In genomic region chr10:35848412-35848811, GRCh38 we compare ENCODE assay signal across 30 cellular contexts.
"Had no signal": no experiment of that assay in that cellular context is flagged by ENCODE, and none has a peak within 500 bp of the region (broad histone marks: within the 10 kb centered on the region; RNA-seq: fewer than 3 reads in every experiment).

No MANE protein-coding gene starts in this region.

- H3K27me3 ChIP-seq: breast epithelium, MG63 had no signal

- H3K9ac ChIP-seq: KMS-11 had no signal

- H3K4me3 Mint-ChIP-seq: activated CD4-positive, alpha-beta memory T cell treated with anti-CD3 and anti-CD28 coated beads, Interleukin-2, amount 10 ng/mL, durations not matched to agents 7 days and 5 days; activated CD4-positive, alpha-beta T cell treated with anti-CD3 and anti-CD28 coated beads for 36 hours; activated naive CD4-positive, alpha-beta T cell treated with anti-CD3 and anti-CD28 coated beads, Interleukin-2, amount 10 ng/mL, durations not matched to agents 7 days and 5 days; activated naive CD8-positive, alpha-beta T cell treated with anti-CD3 and anti-CD28 coated beads for 36 hours; activated T-helper 17 cell treated with anti-CD3 and anti-CD28 coated beads, Interleukin-2, amount 50 U/mL, for 72 hours; T-cell had no signal

- FAIRE-seq: RCC 7860, TTC549 had no signal

- H3K27me3 Mint-ChIP-seq: activated CD4-positive, alpha-beta memory T cell treated with anti-CD3 and anti-CD28 coated beads, Interleukin-2, amount 10 ng/mL, durations not matched to agents 7 days and 5 days; activated naive CD4-positive, alpha-beta T cell treated with anti-CD3 and anti-CD28 coated beads, Interleukin-2, amount 10 ng/mL, durations not matched to agents 7 days and 5 days; activated T-helper 17 cell treated with anti-CD3 and anti-CD28 coated beads, Interleukin-2, amount 50 U/mL, for 72 hours; T-cell had no signal

- H3K27ac Mint-ChIP-seq: activated CD4-positive, alpha-beta memory T cell treated with anti-CD3 and anti-CD28 coated beads, Interleukin-2, amount 10 ng/mL, durations not matched to agents 7 days and 5 days; activated CD4-positive, alpha-beta T cell treated with anti-CD3 and anti-CD28 coated beads for 36 hours; activated naive CD4-positive, alpha-beta T cell treated with anti-CD3 and anti-CD28 coated beads, Interleukin-2, amount 10 ng/mL, durations not matched to agents 7 days and 5 days; activated naive CD8-positive, alpha-beta T cell treated with anti-CD3 and anti-CD28 coated beads for 36 hours; activated T-helper 17 cell treated with anti-CD3 and anti-CD28 coated beads, Interleukin-2, amount 50 U/mL, for 72 hours; T-cell had no signal

- H3K4me3 ChIP-seq: breast epithelium, MG63, SK-N-MC had no signal

- H3K4me1 ChIP-seq: breast epithelium had no signal

- H3K4me1 Mint-ChIP-seq: activated CD4-positive, alpha-beta memory T cell treated with anti-CD3 and anti-CD28 coated beads, Interleukin-2, amount 10 ng/mL, durations not matched to agents 7 days and 5 days; activated CD4-positive, alpha-beta T cell treated with anti-CD3 and anti-CD28 coated beads for 36 hours; activated naive CD4-positive, alpha-beta T cell treated with anti-CD3 and anti-CD28 coated beads, Interleukin-2, amount 10 ng/mL, durations not matched to agents 7 days and 5 days; activated naive CD8-positive, alpha-beta T cell treated with anti-CD3 and anti-CD28 coated beads for 36 hours; activated T-helper 17 cell treated with anti-CD3 and anti-CD28 coated beads, Interleukin-2, amount 50 U/mL, for 72 hours; T-cell had no signal

- ATAC-seq: activated CD4-positive, alpha-beta T cell treated with anti-CD3 and anti-CD28 coated beads for 36 hours; activated T-helper 17 cell treated with anti-CD3 and anti-CD28 coated beads, Interleukin-2, amount 50 U/mL, for 72 hours; PC-3; T-cell had no signal

- H3K9me3 ChIP-seq: breast epithelium, MG63 had no signal

- H3K4me2 ChIP-seq: KMS-11 had no signal

- H3K9me3 Mint-ChIP-seq: activated CD4-positive, alpha-beta memory T cell treated with anti-CD3 and anti-CD28 coated beads, Interleukin-2, amount 10 ng/mL, durations not matched to agents 7 days and 5 days; activated naive CD8-positive, alpha-beta T cell treated with anti-CD3 and anti-CD28 coated beads for 36 hours; activated T-helper 17 cell treated with anti-CD3 and anti-CD28 coated beads, Interleukin-2, amount 50 U/mL, for 72 hours had no signal

- H3K36me3 ChIP-seq: breast epithelium, MG63 had no signal

- H3K36me3 Mint-ChIP-seq: activated naive CD4-positive, alpha-beta T cell treated with anti-CD3 and anti-CD28 coated beads, Interleukin-2, amount 10 ng/mL, durations not matched to agents 7 days and 5 days; activated naive CD8-positive, alpha-beta T cell treated with anti-CD3 and anti-CD28 coated beads for 36 hours; T-cell had no signal

- DNase-seq: activated CD4-positive, alpha-beta memory T cell treated with anti-CD3 and anti-CD28 coated beads, Interleukin-2, amount 10 ng/mL, durations not matched to agents 7 days and 5 days; activated CD4-positive, alpha-beta T cell treated with anti-CD3 and anti-CD28 coated beads for 36 hours; activated CD4-positive, alpha-beta T cell treated with anti-CD3 and anti-CD28 coated beads, Interleukin-2, amount 50 U/mL, for 1 hour; activated gamma-delta T cell treated with Interleukin-2 at 50 U/mL for 16 hours; activated naive CD4-positive, alpha-beta T cell treated with anti-CD3 and anti-CD28 coated beads, Interleukin-2, amount 10 ng/mL, durations not matched to agents 7 days and 5 days; activated naive CD8-positive, alpha-beta T cell treated with anti-CD3 and anti-CD28 coated beads for 36 hours; activated T-cell treated with anti-CD3 and anti-CD28 coated beads for 4 hours; activated T-cell treated with anti-CD3 and anti-CD28 coated beads, Interleukin-2, amount 50 U/mL, for 48 hours; anterior cingulate cortex; central memory CD4-positive, alpha-beta T cell; MG63; MV-4-11; NCI-H1092 treated with DMSO at 0.1 percent for 48 hours; NCI-H1417 treated with DMSO at 0.1 percent for 48 hours; NCI-H1694; NCI-H2029; NCI-H2107; NCI-H510A treated with DMSO at 0.1 percent for 48 hours; PC-3; SIG-M5; T-cell; T-helper 2 cell; T1000 had no signal

- H3K27ac ChIP-seq: breast epithelium, KMS-11, SK-N-MC, VCaP had no signal
